Comparison of ENCODE assay signal across 1 cellular context in the genomic region with DNA sequence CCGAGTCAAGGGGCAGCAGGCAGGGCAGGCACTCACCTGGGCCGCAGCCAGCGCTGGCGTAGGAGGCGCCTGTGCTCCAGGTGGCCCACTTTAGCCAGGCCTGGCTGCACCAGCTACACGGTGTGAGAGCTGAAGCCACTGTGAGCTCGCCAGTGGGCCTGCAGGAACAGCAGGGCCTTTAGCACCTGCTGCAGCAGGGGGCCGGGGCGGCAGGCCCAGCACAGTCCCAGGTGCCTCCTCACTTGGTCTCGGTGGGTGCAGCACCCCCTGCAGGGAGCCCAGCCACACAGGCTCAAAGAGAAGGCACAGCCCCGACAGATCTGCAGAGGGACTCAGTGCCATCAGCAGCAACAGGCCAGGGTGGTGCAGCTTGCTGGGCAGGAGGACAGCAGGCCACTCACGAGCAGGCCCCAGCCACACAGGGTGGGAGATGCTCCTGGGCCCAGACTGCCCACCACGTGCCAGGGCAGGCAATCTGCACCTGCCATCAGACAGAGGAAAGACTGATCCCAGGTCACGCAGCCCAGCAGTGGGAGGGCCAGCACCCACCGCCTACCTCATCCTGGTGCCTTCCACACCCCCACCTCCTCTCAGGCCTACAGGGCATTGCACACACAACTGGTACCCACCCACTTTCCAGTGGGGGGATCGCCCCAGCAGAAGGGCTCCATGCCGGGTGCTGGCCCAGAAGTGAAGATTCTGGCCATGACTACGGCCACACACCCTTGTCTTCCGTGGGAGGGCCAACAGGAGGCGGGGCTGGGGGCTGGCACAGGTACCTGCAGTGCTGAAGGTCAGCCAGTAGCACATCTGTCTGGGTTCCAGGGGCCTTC.
TF ChIP-seq lines count a peak whose summit lies in the region.

No MANE protein-coding gene starts in this region.

TF ChIP-seq in GM12878, 131 proteins besides CTCF, POLR2A, EP300 and RAD21:
- TF ChIP-seq JUND (IDR thresholded peaks at IDR 0.05; ENCODE audit: low read depth, low read length) (no peak), SMC3 (IDR thresholded peaks at IDR 0.05; ENCODE audit: borderline replicate concordance, low read length) (peak; percentile 24; the same call in 1 of the 2 replicates)
- TF ChIP-seq, protein P1, sequence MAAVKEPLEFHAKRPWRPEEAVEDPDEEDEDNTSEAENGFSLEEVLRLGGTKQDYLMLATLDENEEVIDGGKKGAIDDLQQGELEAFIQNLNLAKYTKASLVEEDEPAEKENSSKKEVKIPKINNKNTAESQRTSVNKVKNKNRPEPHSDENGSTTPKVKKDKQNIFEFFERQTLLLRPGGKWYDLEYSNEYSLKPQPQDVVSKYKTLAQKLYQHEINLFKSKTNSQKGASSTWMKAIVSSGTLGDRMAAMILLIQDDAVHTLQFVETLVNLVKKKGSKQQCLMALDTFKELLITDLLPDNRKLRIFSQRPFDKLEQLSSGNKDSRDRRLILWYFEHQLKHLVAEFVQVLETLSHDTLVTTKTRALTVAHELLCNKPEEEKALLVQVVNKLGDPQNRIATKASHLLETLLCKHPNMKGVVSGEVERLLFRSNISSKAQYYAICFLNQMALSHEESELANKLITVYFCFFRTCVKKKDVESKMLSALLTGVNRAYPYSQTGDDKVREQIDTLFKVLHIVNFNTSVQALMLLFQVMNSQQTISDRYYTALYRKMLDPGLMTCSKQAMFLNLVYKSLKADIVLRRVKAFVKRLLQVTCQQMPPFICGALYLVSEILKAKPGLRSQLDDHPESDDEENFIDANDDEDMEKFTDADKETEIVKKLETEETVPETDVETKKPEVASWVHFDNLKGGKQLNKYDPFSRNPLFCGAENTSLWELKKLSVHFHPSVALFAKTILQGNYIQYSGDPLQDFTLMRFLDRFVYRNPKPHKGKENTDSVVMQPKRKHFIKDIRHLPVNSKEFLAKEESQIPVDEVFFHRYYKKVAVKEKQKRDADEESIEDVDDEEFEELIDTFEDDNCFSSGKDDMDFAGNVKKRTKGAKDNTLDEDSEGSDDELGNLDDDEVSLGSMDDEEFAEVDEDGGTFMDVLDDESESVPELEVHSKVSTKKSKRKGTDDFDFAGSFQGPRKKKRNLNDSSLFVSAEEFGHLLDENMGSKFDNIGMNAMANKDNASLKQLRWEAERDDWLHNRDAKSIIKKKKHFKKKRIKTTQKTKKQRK (IDR thresholded peaks at IDR 0.05; ENCODE audit: low read depth, low read length): no peak
